20 cellular contexts compared by ENCODE assay signal in the genomic region with DNA sequence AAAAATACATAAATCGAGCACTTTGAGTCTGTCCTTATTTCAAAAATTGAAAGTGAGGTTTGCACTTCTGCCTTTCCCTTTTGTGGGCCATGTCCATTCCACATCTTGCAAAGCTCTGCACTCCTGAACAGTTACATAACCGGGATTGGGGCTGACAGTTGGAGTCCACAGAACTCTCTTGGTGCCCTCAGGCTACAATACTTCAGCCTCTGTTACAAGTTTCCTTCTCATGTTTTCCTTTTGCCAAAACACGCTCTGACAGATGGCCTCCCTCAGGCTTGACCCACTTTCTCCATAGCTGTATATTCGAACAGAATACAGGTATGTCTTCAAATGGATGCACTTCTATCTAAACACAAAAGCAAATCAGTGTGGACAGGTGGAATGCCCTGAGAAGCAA.
"Had no signal": no experiment of that assay in that cellular context is flagged by ENCODE, and none has a peak within 500 bp of the region (broad histone marks: within the 10 kb centered on the region; RNA-seq: fewer than 3 reads in every experiment).

No MANE protein-coding gene starts in this region.

- H3K9me3 ChIP-seq: esophagus squamous epithelium, gastroesophageal sphincter, left ventricle myocardium inferior, lower lobe of right lung, pancreas, thyroid gland had no signal

- H3K27ac ChIP-seq: epithelial cell of prostate, esophagus squamous epithelium, gastroesophageal sphincter, left ventricle myocardium inferior, lower lobe of right lung, pancreas, thyroid gland had no signal

- H3K27me3 ChIP-seq: esophagus squamous epithelium, gastroesophageal sphincter, pancreas, thyroid gland had no signal

- DNase-seq: effector memory CD8-positive, alpha-beta T cell; esophagus squamous epithelium; foreskin fibroblast; glutamatergic neuron; immature natural killer cell; left ventricle myocardium inferior; lower lobe of right lung; mesenchymal stem cell; natural killer cell; pancreas; right cardiac atrium; small intestine; stimulated activated CD4-positive, alpha-beta T cell treated with anti-CD3 and anti-CD28 coated beads, Interleukin-12 subunit alpha, Interleukin-12 subunit beta, amount 100 ng/mL, for 4 hours; stimulated activated naive CD4-positive, alpha-beta T cell treated with Interleukin-2 at 50 U/mL for 16 hours; thyroid gland had no signal

- H3K36me3 ChIP-seq: esophagus squamous epithelium, gastroesophageal sphincter, left ventricle myocardium inferior, lower lobe of right lung, pancreas, thyroid gland had no signal

- H3K4me3 ChIP-seq: esophagus squamous epithelium, gastroesophageal sphincter, left ventricle myocardium inferior, lower lobe of right lung, pancreas, thyroid gland had no signal

- H3K36me3 Mint-ChIP-seq: immature natural killer cell, natural killer cell, type B pancreatic cell had no signal

- H3K27ac Mint-ChIP-seq: effector memory CD8-positive, alpha-beta T cell; immature natural killer cell; natural killer cell; progenitor cell of endocrine pancreas; type B pancreatic cell had no signal

- H3K4me1 Mint-ChIP-seq: immature natural killer cell, natural killer cell had no signal

- H3K27me3 Mint-ChIP-seq: effector memory CD8-positive, alpha-beta T cell had no signal

- ATAC-seq: effector memory CD8-positive, alpha-beta T cell; gastroesophageal sphincter; lower lobe of right lung; natural killer cell; pancreas; right cardiac atrium had no signal

- H3K4me3 Mint-ChIP-seq: effector memory CD8-positive, alpha-beta T cell; immature natural killer cell; natural killer cell; neural crest cell; type B pancreatic cell had no signal

- H3K4me1 ChIP-seq: esophagus squamous epithelium, gastroesophageal sphincter, left ventricle myocardium inferior, lower lobe of right lung, pancreas, thyroid gland had no signal

- H3K9me3 Mint-ChIP-seq: effector memory CD8-positive, alpha-beta T cell; immature natural killer cell; natural killer cell had no signal
